ENCODE assay signal across 1 cellular context in the genomic region with DNA sequence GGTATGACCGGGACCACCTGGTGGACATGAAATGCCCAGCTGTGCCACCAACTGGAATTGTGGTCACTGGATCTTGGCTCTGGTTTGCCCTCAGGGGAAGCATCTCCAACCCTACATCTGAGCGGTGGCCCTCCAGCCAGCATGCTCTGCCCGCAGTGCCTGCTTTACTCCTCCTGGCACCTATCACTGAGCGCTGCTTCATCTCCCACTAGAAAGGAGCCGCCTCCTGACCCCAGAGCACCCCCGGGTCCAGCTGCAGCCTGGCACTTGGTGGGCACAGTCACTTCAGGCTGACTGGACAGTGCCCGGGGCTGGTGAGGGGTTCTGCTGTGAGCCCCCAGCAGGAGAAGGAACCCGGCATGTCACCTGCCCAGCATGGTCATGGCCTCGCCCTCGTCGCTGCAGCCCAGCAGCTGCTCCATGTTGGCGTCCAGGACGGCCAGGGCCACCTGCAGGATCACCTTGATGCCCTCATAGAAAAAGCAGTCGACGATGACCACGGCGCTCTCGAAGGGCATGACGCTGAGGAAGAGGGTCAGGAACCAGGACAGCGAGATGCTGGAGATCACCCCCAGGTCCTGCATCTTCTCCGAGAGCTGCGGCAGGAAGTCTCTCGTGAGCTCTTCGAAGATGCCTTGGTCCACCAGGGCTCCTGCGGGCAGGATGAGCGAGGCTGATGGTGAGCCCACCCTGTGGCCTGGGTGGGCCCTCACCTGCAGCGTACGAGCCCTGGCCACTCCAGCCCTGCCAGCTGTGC.
TF ChIP-seq lines count a peak whose summit lies in the region.

No MANE protein-coding gene starts in this region.

TF ChIP-seq in GM12891, 5 proteins besides CTCF, POLR2A, EP300 and RAD21:
- TF ChIP-seq POLR2AphosphoS5 (IDR thresholded peaks at IDR 0.05; ENCODE audit: low read depth, low read length) = 0 out of 2 replicates have a peak, but pooled peaks have one; percentile 35
- TF ChIP-seq POU2F2 (IDR thresholded peaks at IDR 0.05; ENCODE audit: low read depth, low read length) = no peak
- no peak for TF ChIP-seq TAF1 (IDR thresholded peaks at IDR 0.05; ENCODE audit: low read depth, low read length)
- TF ChIP-seq PAX5 (IDR thresholded peaks at IDR 0.05; ENCODE audit: insufficient read depth, low read length, severe bottlenecking) = no peak
- TF ChIP-seq SPI1 (IDR thresholded peaks at IDR 0.05; ENCODE audit: low read depth, low read length) = no peak
